Comparison of ENCODE assay signal across 10 cellular contexts in the genomic region with DNA sequence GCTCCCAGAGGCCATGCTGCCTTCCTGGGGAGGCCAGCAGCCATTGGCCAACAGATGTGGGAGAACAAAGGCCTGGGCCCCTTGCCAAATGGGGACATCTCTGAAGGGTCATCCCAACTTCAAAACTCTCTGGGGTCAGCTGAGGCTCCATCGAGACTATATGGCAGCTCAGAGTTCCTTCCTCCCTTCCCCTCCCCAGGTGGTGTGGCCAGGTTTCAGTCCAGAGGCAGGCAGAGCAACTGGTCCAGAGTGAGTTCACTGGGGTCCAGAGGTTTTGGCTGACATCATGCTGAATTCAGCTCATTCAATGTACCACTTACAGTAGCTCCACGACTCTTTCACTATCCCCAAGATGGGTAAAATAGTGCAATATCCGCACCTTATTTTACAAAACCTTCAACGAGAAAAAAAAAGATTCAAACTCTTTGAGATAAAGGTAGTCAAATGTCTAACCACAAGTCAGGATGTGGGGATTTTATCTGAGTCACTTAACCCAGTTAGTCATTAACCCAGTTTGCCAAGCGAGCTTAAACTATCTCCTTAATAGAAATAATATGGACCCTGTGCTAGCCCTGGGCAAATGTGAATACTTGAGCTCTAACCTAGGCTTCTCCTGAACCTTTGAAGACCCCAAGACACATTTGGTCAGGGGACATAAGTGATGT.
DNase-seq lines count a peak whose midpoint lies in the region; ATAC-seq lines count a peak whose summit lies in the region.
"Had no signal": no experiment of that assay in that cellular context is flagged by ENCODE, and none has a peak within 500 bp of the region (broad histone marks: within the 10 kb centered on the region; RNA-seq: fewer than 3 reads in every experiment).

No MANE protein-coding gene starts in this region.

- peak; percentile 90 for ATAC-seq in HG03139 (IDR thresholded peaks at IDR 0.05; ENCODE audit: unreplicated experiment)
- peak; percentile 75 for ATAC-seq in activated naive CD8-positive, alpha-beta T cell treated with anti-CD3 and anti-CD28 coated beads, Interleukin-2, amount 10 ng/mL, durations not matched to agents 7 days and 5 days (ENCODE audit: low read depth)
- ATAC-seq: left ventricle myocardium superior had no signal

- H3K27me3 Mint-ChIP-seq in activated naive CD4-positive, alpha-beta T cell treated with anti-CD3 and anti-CD28 coated beads, Interleukin-2, amount 50 U/mL, for 24 hours, result peaks cover 10% of the 10 kb centered on the region
- H3K27me3 Mint-ChIP-seq in activated naive CD8-positive, alpha-beta T cell treated with anti-CD3 and anti-CD28 coated beads, Interleukin-2, amount 10 ng/mL, durations not matched to agents 7 days and 5 days, result peaks cover 11% of the 10 kb centered on the region

- H3K27ac Mint-ChIP-seq in activated naive CD4-positive, alpha-beta T cell treated with anti-CD3 and anti-CD28 coated beads, Interleukin-2, amount 50 U/mL, for 24 hours, result peak overlapping the region; percentile 35
- peak overlapping the region; percentile 80 for H3K27ac Mint-ChIP-seq in activated naive CD8-positive, alpha-beta T cell treated with anti-CD3 and anti-CD28 coated beads, Interleukin-2, amount 10 ng/mL, durations not matched to agents 7 days and 5 days

- peaks cover 6% of the 10 kb centered on the region for H3K9me3 Mint-ChIP-seq in activated naive CD4-positive, alpha-beta T cell treated with anti-CD3 and anti-CD28 coated beads, Interleukin-2, amount 50 U/mL, for 24 hours
- H3K9me3 Mint-ChIP-seq in activated naive CD8-positive, alpha-beta T cell treated with anti-CD3 and anti-CD28 coated beads, Interleukin-2, amount 10 ng/mL, durations not matched to agents 7 days and 5 days, result peaks cover 7% of the 10 kb centered on the region

- peaks cover 1% of the 10 kb centered on the region for H3K36me3 Mint-ChIP-seq in activated naive CD4-positive, alpha-beta T cell treated with anti-CD3 and anti-CD28 coated beads, Interleukin-2, amount 50 U/mL, for 24 hours
- no peaks in the 10 kb centered on the region for H3K36me3 Mint-ChIP-seq in activated naive CD8-positive, alpha-beta T cell treated with anti-CD3 and anti-CD28 coated beads, Interleukin-2, amount 10 ng/mL, durations not matched to agents 7 days and 5 days

- POLR2A ChIA-PET in activated naive CD8-positive, alpha-beta T cell treated with anti-CD3 and anti-CD28 coated beads, Interleukin-2, amount 10 ng/mL, durations not matched to agents 7 days and 5 days (lab: Charles Lee), result interaction anchor here (1.0 to 1.5 kb wide), 2 partner anchors 13 to 108 kb away, joined by 3 to 4 read pairs; a partner anchor contains a TSS

- no peak for DNase-seq in activated naive CD4-positive, alpha-beta T cell treated with Interleukin-2 at 50 U/mL for 16 hours
- no peak for DNase-seq in activated naive CD8-positive, alpha-beta T cell treated with anti-CD3 and anti-CD28 coated beads, Interleukin-2, amount 10 ng/mL, durations not matched to agents 7 days and 5 days
- DNase-seq in stromal cell of bone marrow (ENCODE audit: low read depth) (peak; percentile 14), DMS153 (lab: John Stamatoyannopoulos, UW) (no peak), NCI-H2171 (lab: John Stamatoyannopoulos, UW) (no peak), NCI-H748 treated with DMSO at 0.1 percent for 48 hours (lab: John Stamatoyannopoulos, UW) (no peak)
- DNase-seq: DND-41, left ventricle myocardium superior had no signal

- peaks cover 5% of the 10 kb centered on the region for H3K4me1 Mint-ChIP-seq in activated naive CD4-positive, alpha-beta T cell treated with anti-CD3 and anti-CD28 coated beads, Interleukin-2, amount 50 U/mL, for 24 hours
- peaks cover 7% of the 10 kb centered on the region for H3K4me1 Mint-ChIP-seq in activated naive CD8-positive, alpha-beta T cell treated with anti-CD3 and anti-CD28 coated beads, Interleukin-2, amount 10 ng/mL, durations not matched to agents 7 days and 5 days

- peak overlapping the region; percentile 30 for H3K4me3 Mint-ChIP-seq in activated naive CD4-positive, alpha-beta T cell treated with anti-CD3 and anti-CD28 coated beads, Interleukin-2, amount 50 U/mL, for 24 hours
- peak overlapping the region; percentile 37 for H3K4me3 Mint-ChIP-seq in activated naive CD8-positive, alpha-beta T cell treated with anti-CD3 and anti-CD28 coated beads, Interleukin-2, amount 10 ng/mL, durations not matched to agents 7 days and 5 days
